Comparison of ENCODE assay signal across 26 cellular contexts in the genomic region with DNA sequence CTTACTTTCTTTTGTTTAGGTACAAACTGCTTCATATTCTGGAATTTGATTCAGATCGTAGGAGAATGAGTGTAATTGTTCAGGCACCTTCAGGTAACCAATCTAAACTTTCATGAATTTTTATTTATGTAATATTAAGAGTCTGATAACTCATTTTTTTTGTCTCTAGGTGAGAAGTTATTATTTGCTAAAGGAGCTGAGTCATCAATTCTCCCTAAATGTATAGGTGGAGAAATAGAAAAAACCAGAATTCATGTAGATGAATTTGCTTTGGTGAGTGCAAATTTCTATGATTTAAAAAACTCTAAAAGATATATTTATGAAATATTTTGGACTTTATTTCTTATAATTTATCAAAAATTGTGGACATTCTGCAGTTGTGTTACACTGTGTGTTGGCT.
DNase-seq lines count a peak whose midpoint lies in the region; ATAC-seq, FAIRE-seq and TF ChIP-seq lines count a peak whose summit lies in the region.
"Had no signal": no experiment of that assay in that cellular context is flagged by ENCODE, and none has a peak within 500 bp of the region (broad histone marks: within the 10 kb centered on the region; RNA-seq: fewer than 3 reads in every experiment).

No MANE protein-coding gene starts in this region.

- H2BK5ac ChIP-seq in H1 (ENCODE audit: low read depth, low read length): no peak overlapping the region

- peak overlapping the region; percentile 15 for H3K4me3 Mint-ChIP-seq in T-helper 17 cell
- no peak overlapping the region for H3K4me3 Mint-ChIP-seq in naive thymus-derived CD4-positive, alpha-beta T cell
- H3K4me3 Mint-ChIP-seq: CD14-positive monocyte; CD4-positive, alpha-beta memory T cell; CD4-positive, CD25-positive, alpha-beta regulatory T cell had no signal

- CTCF ChIA-PET in HepG2 (lab: Yijun Ruan, JAX; ENCODE audit: low intra/inter-chr PET ratio, low total read pairs): no interaction called here
- CTCF ChIA-PET in H1 (lab: Charles Lee; ENCODE audit: partially characterized antibody): no interaction called here
- CTCF ChIA-PET in naive thymus-derived CD4-positive, alpha-beta T cell (lab: Charles Lee): no interaction called here

- no TSS peak for BruUV-seq in HepG2 (replicated peaks; lab: Mats Ljungman, UMichigan)

- no peak overlapping the region for H3K27ac Mint-ChIP-seq in T-helper 17 cell
- H3K27ac Mint-ChIP-seq in naive thymus-derived CD4-positive, alpha-beta T cell: no peak overlapping the region
- H3K27ac Mint-ChIP-seq: CD14-positive monocyte; CD4-positive, CD25-positive, alpha-beta regulatory T cell had no signal

- H4K8ac ChIP-seq in H1 (ENCODE audit: extremely low read depth, insufficient read depth, low read length): no peak overlapping the region

- no peak for TF ChIP-seq RAD21 in HepG2 (CRISPR knock-in tag; IDR thresholded peaks at IDR 0.05)
- TF ChIP-seq RAD21 in H1 (IDR thresholded peaks at IDR 0.05 in 1 of 2, conservative IDR thresholded peaks at IDR 0.05 in 1 of 2; ENCODE audit: low read depth in 2 of 2, low read length in 2 of 2): no peak

- H3K23ac ChIP-seq in H1 (ENCODE audit: insufficient read length): no peak overlapping the region

- H2AFZ ChIP-seq in HepG2 (ENCODE audit: low read length) (no peak overlapping the region), H1 (ENCODE audit: low read length) (no peak overlapping the region)

- H2BK20ac ChIP-seq in H1 (ENCODE audit: low read length): no peak overlapping the region

- H3K56ac ChIP-seq in H1 (replicated peaks; ENCODE audit: insufficient read length, low read depth, low read length): no peak overlapping the region

- no peaks in the 10 kb centered on the region for H3K9me3 Mint-ChIP-seq in naive thymus-derived CD4-positive, alpha-beta T cell
- H3K9me3 Mint-ChIP-seq: CD14-positive monocyte; CD4-positive, alpha-beta memory T cell; CD4-positive, CD25-positive, alpha-beta regulatory T cell had no signal

- H3K4me3 ChIP-seq in HepG2 (replicated peaks in 1 of 3; ENCODE audit: insufficient read depth in 1 of 3, low read depth in 2 of 3, low read length in 3 of 3) (no peak overlapping the region), right lobe of liver (no peak overlapping the region), H1 (ENCODE audit: extremely low read depth in 1 of 4, insufficient read depth in 2 of 4, low read depth in 3 of 4, low read length in 4 of 4) (no peak overlapping the region), small intestine (ENCODE audit: low read depth in 1 of 2, low read length in 2 of 2) (no peak overlapping the region), suprapubic skin (no peak overlapping the region)
- H3K4me3 ChIP-seq in naive thymus-derived CD4-positive, alpha-beta T cell (ENCODE audit: low read length): no peak overlapping the region
- H3K4me3 ChIP-seq: BLaER1, GM12878 had no signal

- H3K36me3 Mint-ChIP-seq in T-helper 17 cell (ENCODE audit: low read depth): peaks cover 6% of the 10 kb centered on the region
- H3K36me3 Mint-ChIP-seq in naive thymus-derived CD4-positive, alpha-beta T cell: peaks cover 12 to 42% (median 32%) of the 10 kb centered on the region in 5 donors

- H3K9me3 ChIP-seq in HepG2 (ENCODE audit: low read length) (no peaks in the 10 kb centered on the region), right lobe of liver (no peaks in the 10 kb centered on the region), T-helper 17 cell (ENCODE audit: control insufficient read depth, low read length, poor library complexity, severe bottlenecking) (no peaks in the 10 kb centered on the region), H1 (ENCODE audit: insufficient read depth in 2 of 2, low read depth in 1 of 2, low read length in 1 of 2) (no peaks in the 10 kb centered on the region), small intestine (ENCODE audit: control insufficient read depth, low read depth) (no peaks in the 10 kb centered on the region), suprapubic skin (no peaks in the 10 kb centered on the region)
- H3K9me3 ChIP-seq in naive thymus-derived CD4-positive, alpha-beta T cell (ENCODE audit: control insufficient read depth in 2 of 3, low read length in 3 of 3): no peaks in the 10 kb centered on the region
- H3K9me3 ChIP-seq: BE2C had no signal

- H2BK12ac ChIP-seq in H1 (ENCODE audit: low read depth, low read length): no peak overlapping the region

- peaks cover 3 to 10% of the 10 kb centered on the region in 2 experiments; a peak in 3 of 5 replicates for H3K36me3 ChIP-seq in HepG2 (replicated peaks in 1 of 2; ENCODE audit: control insufficient read depth in 1 of 2, insufficient read depth in 2 of 2, low read length in 2 of 2)
- peaks cover 0 to 38% (median 4%) of the 10 kb centered on the region in 4 donors for H3K36me3 ChIP-seq in right lobe of liver
- H3K36me3 ChIP-seq in H1 (ENCODE audit: control insufficient read depth in 2 of 4, insufficient read depth in 4 of 4, low read length in 3 of 4): peaks cover 0 to 11% (median 4%) of the 10 kb centered on the region in 4 experiments; a peak in 3 of 8 replicates
- H3K36me3 ChIP-seq in small intestine (ENCODE audit: control insufficient read depth in 2 of 2, insufficient read depth in 2 of 2, low read length in 2 of 2): peaks cover 8 to 18% of the 10 kb centered on the region in 2 donors
- peaks cover 20 to 66% (median 21%) of the 10 kb centered on the region in 3 experiments for H3K36me3 ChIP-seq in naive thymus-derived CD4-positive, alpha-beta T cell (ENCODE audit: control insufficient read depth in 2 of 3, insufficient read depth in 3 of 3, low read length in 3 of 3)
- peaks cover 71% of the 10 kb centered on the region for H3K36me3 ChIP-seq in suprapubic skin

- H2BK120ac ChIP-seq in H1 (replicated peaks; ENCODE audit: low read depth, low read length): no peak overlapping the region

- no peaks in the 10 kb centered on the region for H3K23me2 ChIP-seq in H1 (ENCODE audit: low read depth, low read length)

- 98% methylated on average over 1 of the region's 1 CpG for WGBS in HepG2 (ENCODE audit: low lambda C conversion rate)
- 94% methylated on average over 1 of the region's 1 CpG for WGBS in right lobe of liver (ENCODE audit: insufficient coverage, low coverage, low lambda C conversion rate, missing lambda C conversion rate)
- 88% methylated on average over 1 of the region's 1 CpG; no CpG with 5 or more reads in 1 of the 2 experiments for WGBS in H1 (ENCODE audit: extremely low coverage in 1 of 2, insufficient coverage in 1 of 2, insufficient read length in 1 of 2, insufficient replicate concordance in 2 of 2, low coverage in 1 of 2, low lambda C conversion rate in 2 of 2, missing lambda C conversion rate in 1 of 2), 2 experiments
- WGBS in small intestine, 3 donors: 95 to 100% (median 98%) methylated on average over 1 of the region's 1 CpG
- WGBS in suprapubic skin: 98% methylated on average over 1 of the region's 1 CpG

- H2AK5ac ChIP-seq in H1 (ENCODE audit: low read depth, low read length): no peak overlapping the region

- intact Hi-C loops in HepG2 (cut with micrococcal nuclease; ENCODE audit: unreplicated experiment): no loop called here
- intact Hi-C loops in right lobe of liver (cut with DNase I): no loop called here
- intact Hi-C loops in naive thymus-derived CD4-positive, alpha-beta T cell (cut with micrococcal nuclease): loop anchor here in 1 of 2 donors (2.0 kb wide), 1 partner anchor 16 kb away; no protein-coding TSS in a partner anchor

- TF ChIP-seq CTCF in HepG2 (CRISPR knock-in tag; IDR thresholded peaks at IDR 0.05) (no peak), right lobe of liver (IDR thresholded peaks at IDR 0.05) (no peak), H1 (IDR thresholded peaks at IDR 0.05; ENCODE audit: control extremely low read depth in 1 of 3, insufficient read depth in 1 of 3, low read depth in 1 of 3, low read length in 3 of 3) (no peak), suprapubic skin (IDR thresholded peaks at IDR 0.05) (no peak)

- H3K27me3 Mint-ChIP-seq in T-helper 17 cell: no peaks in the 10 kb centered on the region
- no peaks in the 10 kb centered on the region for H3K27me3 Mint-ChIP-seq in naive thymus-derived CD4-positive, alpha-beta T cell
- H3K27me3 Mint-ChIP-seq: CD4-positive, alpha-beta memory T cell; CD4-positive, CD25-positive, alpha-beta regulatory T cell had no signal

- FAIRE-seq in HepG2 (lab: Jason Lieb, UNC) (no peak), H1 (lab: Jason Lieb, UNC) (no peak), small intestine (lab: Jason Lieb, UNC) (peak; percentile 39)
- FAIRE-seq: GM12878, GM12892, GM18507 had no signal

- DNase-seq in HepG2 (ENCODE audit: low spot score) (no peak), right lobe of liver (no peak), T-helper 17 cell (no peak), H1 (ENCODE audit: low read depth in 1 of 2, low spot score in 2 of 2) (no peak), small intestine (no peak), medulla oblongata (ENCODE audit: extremely low spot score) (no peak), suprapubic skin (ENCODE audit: low spot score in 2 of 2) (no peak)
- no peak for DNase-seq in naive thymus-derived CD4-positive, alpha-beta T cell
- DNase-seq: ACHN; BE2C; C1 segment of cervical spinal cord; CD4-positive, alpha-beta memory T cell; CD4-positive, CD25-positive, alpha-beta regulatory T cell; DMS 273 treated with DMSO at 0.1 percent for 48 hours; DMS153; DMS53; DMS79; DND-41; EL; GDM1 had no signal

- H3K18ac ChIP-seq in H1 (ENCODE audit: extremely low read depth, low read length): no peak overlapping the region

- ATAC-seq in HepG2 (no peak), right lobe of liver (no peak), T-helper 17 cell (no peak)
- no peak for ATAC-seq in naive thymus-derived CD4-positive, alpha-beta T cell
- ATAC-seq: GM12878 had no signal

- no peaks in the 10 kb centered on the region for H3K79me2 ChIP-seq in HepG2 (ENCODE audit: insufficient read depth, low read length)
- H3K79me2 ChIP-seq in H1 (ENCODE audit: control insufficient read depth in 1 of 2, insufficient read depth in 2 of 2, low read length in 2 of 2): no peaks in the 10 kb centered on the region

- no peak overlapping the region for H3K4me2 ChIP-seq in HepG2 (ENCODE audit: low read depth, low read length)
- H3K4me2 ChIP-seq in H1 (ENCODE audit: insufficient read depth in 1 of 2, low read depth in 2 of 2, low read length in 2 of 2): no peak overlapping the region
- H3K4me2 ChIP-seq: BLaER1 had no signal

- H3K14ac ChIP-seq in H1 (ENCODE audit: insufficient read length): no peak overlapping the region

- H3K4ac ChIP-seq in H1 (replicated peaks; ENCODE audit: insufficient read length, low read depth, low read length): no peak overlapping the region

- H3K27me3 ChIP-seq in HepG2 (ENCODE audit: control insufficient read depth in 1 of 2, insufficient read depth in 2 of 2, low read length in 2 of 2) (no peaks in the 10 kb centered on the region), right lobe of liver (no peaks in the 10 kb centered on the region), H1 (replicated peaks in 1 of 4; ENCODE audit: control insufficient read depth in 3 of 4, extremely low read depth in 1 of 4, insufficient read depth in 3 of 4, low read length in 3 of 4) (no peaks in the 10 kb centered on the region), small intestine (ENCODE audit: control insufficient read depth in 2 of 2, insufficient read depth in 2 of 2, low read length in 2 of 2) (no peaks in the 10 kb centered on the region), suprapubic skin (no peaks in the 10 kb centered on the region)
- no peaks in the 10 kb centered on the region for H3K27me3 ChIP-seq in naive thymus-derived CD4-positive, alpha-beta T cell (ENCODE audit: control insufficient read depth in 2 of 2, insufficient read depth in 2 of 2, low read length in 2 of 2)
- H3K27me3 ChIP-seq: BE2C, BLaER1 had no signal

- TF ChIP-seq POLR2A in HepG2 (IDR thresholded peaks at IDR 0.05; ENCODE audit: insufficient read depth in 1 of 2, low read depth in 2 of 2, low read length in 2 of 2) (no peak), right lobe of liver (IDR thresholded peaks at IDR 0.05) (no peak), H1 (IDR thresholded peaks at IDR 0.05; ENCODE audit: control extremely low read depth in 1 of 2, low read depth in 2 of 2, low read length in 2 of 2) (no peak), suprapubic skin (IDR thresholded peaks at IDR 0.05) (no peak)

- in situ Hi-C loops in HepG2 (cut with HindIII; ENCODE audit: extremely low pct_ligation_motif_present, low pct_unique_long_range_greater_than_20kb): no loop called here

- H3K9ac ChIP-seq in HepG2 (ENCODE audit: insufficient read depth, low read depth, low read length) (no peak overlapping the region), H1 (replicated peaks in 1 of 4; ENCODE audit: extremely low read depth in 1 of 4, low read depth in 3 of 4, low read length in 3 of 4) (no peak overlapping the region)
- H3K9ac ChIP-seq: BLaER1 had no signal

- TF ChIP-seq EP300 in HepG2 (IDR thresholded peaks at IDR 0.05; ENCODE audit: low read depth in 2 of 2, low read length in 2 of 2) (no peak), HepG2 (CRISPR knock-in tag; IDR thresholded peaks at IDR 0.05; ENCODE audit: borderline replicate concordance) (no peak), H1 (IDR thresholded peaks at IDR 0.05; ENCODE audit: borderline replicate concordance in 1 of 2, low read depth in 2 of 2, low read length in 2 of 2) (no peak), suprapubic skin (IDR thresholded peaks at IDR 0.05) (no peak)

- H3K27ac ChIP-seq in HepG2 (ENCODE audit: extremely low read length, insufficient read depth, low read length): no peak overlapping the region
- H3K27ac ChIP-seq in right lobe of liver: no peak overlapping the region
- H3K27ac ChIP-seq in H1 (ENCODE audit: low read depth, low read length): no peak overlapping the region
- H3K27ac ChIP-seq in small intestine (ENCODE audit: low read depth in 1 of 2, low read length in 1 of 2): no peak overlapping the region
- no peak overlapping the region for H3K27ac ChIP-seq in naive thymus-derived CD4-positive, alpha-beta T cell (ENCODE audit: low read depth, low read length)
- H3K27ac ChIP-seq in suprapubic skin: no peak overlapping the region
- H3K27ac ChIP-seq: 22Rv1, BLaER1 had no signal

- POLR2A ChIA-PET in HepG2 (lab: Yijun Ruan, JAX) (no interaction called here), H1 (lab: Charles Lee; ENCODE audit: partially characterized antibody) (no interaction called here)
- POLR2A ChIA-PET in naive thymus-derived CD4-positive, alpha-beta T cell (lab: Charles Lee): no interaction called here

- H4K91ac ChIP-seq in H1 (replicated peaks; ENCODE audit: insufficient read length, low read length): no peak overlapping the region

- H3K4me1 ChIP-seq in HepG2 (ENCODE audit: insufficient read depth, low read length) (no peaks in the 10 kb centered on the region), right lobe of liver (no peaks in the 10 kb centered on the region), H1 (replicated peaks in 1 of 4; ENCODE audit: control insufficient read depth in 3 of 4, insufficient read depth in 4 of 4, low read length in 3 of 4) (no peaks in the 10 kb centered on the region), small intestine (ENCODE audit: control insufficient read depth in 2 of 2, insufficient read depth in 1 of 2, low read depth in 1 of 2, low read length in 1 of 2) (no peaks in the 10 kb centered on the region), suprapubic skin (no peaks in the 10 kb centered on the region)
- no peaks in the 10 kb centered on the region for H3K4me1 ChIP-seq in naive thymus-derived CD4-positive, alpha-beta T cell (ENCODE audit: control insufficient read depth in 2 of 2, insufficient read depth in 2 of 2, low read length in 2 of 2)
- H3K4me1 ChIP-seq: BE2C, BLaER1 had no signal

- H3K79me1 ChIP-seq in H1 (ENCODE audit: low read depth, low read length): no peaks in the 10 kb centered on the region

- peaks cover 5% of the 10 kb centered on the region for H3K4me1 Mint-ChIP-seq in T-helper 17 cell
- peaks cover 0 to 5% (median 0%) of the 10 kb centered on the region in 7 donors for H3K4me1 Mint-ChIP-seq in naive thymus-derived CD4-positive, alpha-beta T cell
- H3K4me1 Mint-ChIP-seq: CD14-positive monocyte had no signal

- H2BK15ac ChIP-seq in H1 (ENCODE audit: low read length): no peak overlapping the region

- no peak overlapping the region for H4K5ac ChIP-seq in H1 (ENCODE audit: insufficient read length, low read depth, low read length)

- H4K20me1 ChIP-seq in HepG2 (ENCODE audit: insufficient read depth, low read length) (no peaks in the 10 kb centered on the region), H1 (replicated peaks in 1 of 2; ENCODE audit: control insufficient read depth in 1 of 2, insufficient read depth in 2 of 2, low read length in 2 of 2) (no peaks in the 10 kb centered on the region)
- H4K20me1 ChIP-seq: BLaER1 had no signal

Comparison
In these comparisons a context has a peak if more than half of its experiments do, and no peak if none do; other contexts are left out.
1. Of the 41 proteins assayed by ChIP-seq in both HepG2 and H1: peak only in HepG2: none; only in H1: none; in both: MAFK; in neither: 40.